In the genomic region with DNA sequence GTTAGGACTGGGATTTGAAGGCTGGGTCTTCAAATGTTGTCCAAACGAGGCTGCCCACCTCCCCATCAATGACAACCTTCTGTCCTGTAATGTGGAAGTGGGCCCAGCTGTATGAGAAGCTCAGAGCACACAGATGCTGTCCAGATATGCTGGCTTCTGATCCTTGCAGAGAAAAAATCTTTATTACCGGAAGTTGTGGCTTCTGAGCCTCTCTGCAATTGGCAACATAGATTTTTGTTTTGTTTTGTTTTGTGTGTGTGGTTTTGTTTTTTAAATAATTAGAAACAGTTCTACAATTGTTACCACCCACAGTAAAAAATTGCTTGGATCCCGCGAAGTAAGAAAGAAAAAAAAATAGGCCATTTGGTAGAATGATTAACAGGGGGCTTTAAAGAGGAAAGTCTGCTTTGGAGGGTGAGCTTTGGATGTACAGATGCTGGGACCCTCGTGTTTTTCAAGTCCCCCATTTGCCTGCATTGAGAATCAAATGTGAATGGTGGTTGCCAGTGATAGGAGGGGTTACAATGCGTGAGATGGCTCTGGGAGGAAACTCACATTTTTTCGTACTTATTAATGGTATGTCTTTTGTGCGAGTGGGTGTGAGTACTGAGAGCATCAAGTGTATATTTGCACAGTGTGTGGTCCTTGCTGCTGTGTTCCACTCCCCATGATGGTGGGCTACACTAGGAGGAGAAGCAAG, we compare ENCODE assay signal across 16 cellular contexts.
A peak's percentile ranks its signal among the peaks of the same experiment; 100 is the strongest.
DNase-seq lines count a peak whose midpoint lies in the region; ATAC-seq and TF ChIP-seq lines count a peak whose summit lies in the region.
"Had no signal": no experiment of that assay in that cellular context is flagged by ENCODE, and none has a peak within 500 bp of the region (broad histone marks: within the 10 kb centered on the region; RNA-seq: fewer than 3 reads in every experiment).

No MANE protein-coding gene starts in this region.

- no peaks in the 10 kb centered on the region; the same call in 1 of the 2 replicates for H3K27me3 Mint-ChIP-seq in H9 (ENCODE audit: low read depth)
- H3K27me3 Mint-ChIP-seq: stimulated activated naive CD8-positive, alpha-beta T cell treated with anti-CD3 and anti-CD28 coated beads, Interleukin-15, amount 100 ng/mL, for 72 hours had no signal

- peaks cover 3% of the 10 kb centered on the region; the same call in 1 of the 2 replicates for H3K79me2 ChIP-seq in H9 (ENCODE audit: insufficient read depth, low read length)

- H3K14ac ChIP-seq in H9 (ENCODE audit: insufficient read depth, low read length): no peak overlapping the region

- H3K4ac ChIP-seq in H9 (ENCODE audit: low read depth, low read length): no peak overlapping the region

- no peak overlapping the region for H4K5ac ChIP-seq in H9 (ENCODE audit: insufficient read length, low read depth, low read length)

- no peak overlapping the region for H2BK5ac ChIP-seq in H9 (ENCODE audit: insufficient read length, low read length)

- H4K91ac ChIP-seq in H9 (ENCODE audit: insufficient read length, low read depth, low read length): no peak overlapping the region

- DNase-seq in A172 (ENCODE audit: low spot score) (peak; percentile 57), H9 (no peak), RPMI7951 (ENCODE audit: low read depth) (peak; percentile 73), fibroblast of peridontal ligament (ENCODE audit: extremely low read depth) (peak; percentile 60), dermis blood vessel endothelial cell (no peak), hepatic stellate cell (ENCODE audit: low spot score) (no peak), cerebellar nuclear complex (lab: John Stamatoyannopoulos, UW) (no peak)
- DNase-seq: activated CD4-positive, alpha-beta T cell treated with anti-CD3 and anti-CD28 coated beads, Interleukin-2, amount 10 ng/mL, durations not matched to agents 7 days and 5 days; amygdala; NCI-H1105; NCI-H446 treated with DMSO at 0.1 percent for 48 hours; occipital lobe; stimulated activated naive CD8-positive, alpha-beta T cell treated with anti-CD3 and anti-CD28 coated beads, Interleukin-15, amount 100 ng/mL, for 72 hours had no signal

- H3K4me1 Mint-ChIP-seq in H9: peaks cover 56% of the 10 kb centered on the region in 2 experiments
- H3K4me1 Mint-ChIP-seq: activated CD4-positive, alpha-beta T cell treated with anti-CD3 and anti-CD28 coated beads, Interleukin-2, amount 10 ng/mL, durations not matched to agents 7 days and 5 days; stimulated activated naive CD8-positive, alpha-beta T cell treated with anti-CD3 and anti-CD28 coated beads, Interleukin-15, amount 100 ng/mL, for 72 hours had no signal

- peaks cover 12 to 53% (median 53%) of the 10 kb centered on the region in 3 experiments; a peak in 6 of 7 replicates for H3K36me3 Mint-ChIP-seq in H9 (ENCODE audit: insufficient read depth in 1 of 3, low read depth in 3 of 3)

- H2AFZ ChIP-seq in H9 (ENCODE audit: low read length): no peak overlapping the region

- no peak overlapping the region for H3K9ac ChIP-seq in H9 (ENCODE audit: extremely low read depth, insufficient read length, low read length)

- no peak overlapping the region for H2BK20ac ChIP-seq in H9 (ENCODE audit: low read depth, low read length, poor library complexity, severe bottlenecking)

- no peak overlapping the region for H3K23ac ChIP-seq in H9 (ENCODE audit: insufficient read length, low read depth, low read length)

- H3K23me2 ChIP-seq in H9 (ENCODE audit: insufficient read length, low read depth, low read length, poor library complexity, severe bottlenecking): no peaks in the 10 kb centered on the region

- no peaks in the 10 kb centered on the region for H3K27me3 ChIP-seq in H9 (ENCODE audit: insufficient read depth, low read length)

- H3K56ac ChIP-seq in H9 (ENCODE audit: insufficient read length, low read depth, low read length): no peak overlapping the region

- H3K4me1 ChIP-seq in H9 (ENCODE audit: insufficient read depth, low read length): peaks cover 6% of the 10 kb centered on the region; the same call in 1 of the 2 replicates

- no CpG with 5 or more reads among the region's 8 CpGs for whole genome bisulfite sequencing in H9 (ENCODE audit: extremely low coverage, insufficient read length, low lambda C conversion rate)

- H3T11ph ChIP-seq in H9 (ENCODE audit: low read length): no peak overlapping the region

- H3K9me3 Mint-ChIP-seq in H9: no peaks in the 10 kb centered on the region
- H3K9me3 Mint-ChIP-seq: activated CD4-positive, alpha-beta T cell treated with anti-CD3 and anti-CD28 coated beads, Interleukin-2, amount 10 ng/mL, durations not matched to agents 7 days and 5 days; dendritic cell treated with granulocyte-macrophage colony-stimulating factor and Interleukin-4, amounts not matched to agents 40 ng/mL and 50 ng/mL, for 4 days; stimulated activated naive CD8-positive, alpha-beta T cell treated with anti-CD3 and anti-CD28 coated beads, Interleukin-15, amount 100 ng/mL, for 72 hours had no signal

- H4K8ac ChIP-seq in H9 (replicated peaks; ENCODE audit: insufficient read length, low read depth, low read length): no peak overlapping the region

- H3K18ac ChIP-seq in H9 (ENCODE audit: insufficient read length, low read depth, low read length): no peak overlapping the region

- no peak overlapping the region for H3K27ac ChIP-seq in H9 (ENCODE audit: insufficient read length, low read depth, low read length)

- no peak overlapping the region for H3K4me3 Mint-ChIP-seq in H9
- H3K4me3 Mint-ChIP-seq: activated CD4-positive, alpha-beta T cell treated with anti-CD3 and anti-CD28 coated beads, Interleukin-2, amount 10 ng/mL, durations not matched to agents 7 days and 5 days; dendritic cell treated with granulocyte-macrophage colony-stimulating factor and Interleukin-4, amounts not matched to agents 40 ng/mL and 50 ng/mL, for 4 days; stimulated activated naive CD8-positive, alpha-beta T cell treated with anti-CD3 and anti-CD28 coated beads, Interleukin-15, amount 100 ng/mL, for 72 hours had no signal

- no peak for ATAC-seq in HG02970 (IDR thresholded peaks at IDR 0.05; ENCODE audit: low FRiP score, unreplicated experiment)
- ATAC-seq: A549; stimulated activated naive CD8-positive, alpha-beta T cell treated with anti-CD3 and anti-CD28 coated beads, Interleukin-15, amount 100 ng/mL, for 72 hours had no signal

- no peak overlapping the region for H2BK15ac ChIP-seq in H9 (ENCODE audit: low read depth, low read length)

- no peak overlapping the region for H2AK5ac ChIP-seq in H9 (ENCODE audit: insufficient read length, low read length)

- peaks cover 6% of the 10 kb centered on the region for H3K79me1 ChIP-seq in H9 (ENCODE audit: insufficient read depth, low read depth, low read length, poor library complexity, severe bottlenecking)

- no peak for TF ChIP-seq CTCF in H9 (conservative IDR thresholded peaks at IDR 0.05)

- H2BK12ac ChIP-seq in H9 (ENCODE audit: insufficient read length, low read depth, low read length): no peak overlapping the region

- no peak overlapping the region for H3K4me2 ChIP-seq in H9 (ENCODE audit: insufficient read depth, insufficient read length, low read length)
- H3K4me2 ChIP-seq: A549 had no signal

- H4K20me1 ChIP-seq in H9 (ENCODE audit: control insufficient read depth, insufficient read depth, insufficient read length): no peaks in the 10 kb centered on the region

- no peaks in the 10 kb centered on the region for H3K9me3 ChIP-seq in H9 (ENCODE audit: control insufficient read depth, low read depth, low read length)
- H3K9me3 ChIP-seq: A549 had no signal

- H2BK120ac ChIP-seq in H9 (ENCODE audit: low read depth, low read length, poor library complexity, severe bottlenecking): no peak overlapping the region

- peak overlapping the region in 2 of 3 experiments; percentile 39 to 93; a peak in 3 of 7 replicates for H3K27ac Mint-ChIP-seq in H9
- H3K27ac Mint-ChIP-seq: activated CD4-positive, alpha-beta T cell treated with anti-CD3 and anti-CD28 coated beads, Interleukin-2, amount 10 ng/mL, durations not matched to agents 7 days and 5 days; dendritic cell treated with granulocyte-macrophage colony-stimulating factor and Interleukin-4, amounts not matched to agents 40 ng/mL and 50 ng/mL, for 4 days; stimulated activated naive CD8-positive, alpha-beta T cell treated with anti-CD3 and anti-CD28 coated beads, Interleukin-15, amount 100 ng/mL, for 72 hours had no signal

Comparison
In these comparisons a context has a peak if more than half of its experiments do, and no peak if none do; other contexts are left out.
1. DNase-seq: peak in A172 (single experiment), RPMI7951 (single experiment) and fibroblast of peridontal ligament (single experiment); none in H9 (single experiment), dermis blood vessel endothelial cell (single experiment), hepatic stellate cell (single experiment) and cerebellar nuclear complex (0 of 2).